8 cellular contexts compared by ENCODE assay signal in genomic region chrX:24464498-24464835, GRCh38. TPM values are rescaled to one million over a fixed set of nuclear protein-coding genes. Genes with fewer than 3 reads are reported as not detected.
DNase-seq lines count a peak whose midpoint lies in the region; ATAC-seq and TF ChIP-seq lines count a peak whose summit lies in the region.

No MANE protein-coding gene starts in this region.

- CTCF ChIA-PET in Caco-2 (lab: Charles Lee) (interaction anchor here (0.6 kb wide), 1 partner anchor 34 kb away, joined by 5 read pairs; no protein-coding TSS in a partner anchor), Panc1 (lab: Charles Lee) (no interaction called here)

- H3K27me3 ChIP-seq in Caco-2 (replicated peaks; ENCODE audit: control insufficient read depth, insufficient read depth, low read length) (no peaks in the 10 kb centered on the region), Panc1 (ENCODE audit: control insufficient read depth, insufficient read depth, low read length) (no peaks in the 10 kb centered on the region), esophagus (ENCODE audit: control insufficient read depth in 1 of 2, insufficient read depth in 2 of 2, low read length in 2 of 2) (no peaks in the 10 kb centered on the region), parathyroid adenoma (ENCODE audit: control insufficient read depth, insufficient read depth, low read length) (no peaks in the 10 kb centered on the region)

- H3K4me1 ChIP-seq in Caco-2 (no peaks in the 10 kb centered on the region), Panc1 (ENCODE audit: control insufficient read depth, insufficient read depth, low read length) (no peaks in the 10 kb centered on the region), esophagus (ENCODE audit: control insufficient read depth in 2 of 2, insufficient read depth in 2 of 2, low read length in 1 of 2) (peaks cover 0 to 4% of the 10 kb centered on the region in 2 donors), parathyroid adenoma (no peaks in the 10 kb centered on the region)

- no peak for DNase-seq in Caco-2
- no peak for DNase-seq in Panc1 (ENCODE audit: low read depth, low spot score)
- no peak for DNase-seq in GOT3 (lab: John Stamatoyannopoulos, UW)

- in situ Hi-C loops in Panc1 (cut with HindIII; ENCODE audit: low pct_unique_long_range_greater_than_20kb, low sequenced_read_pairs) = no loop called here

- peaks cover 5% of the 10 kb centered on the region for H3K27me3 Mint-ChIP-seq in Caco-2 (ENCODE audit: insufficient read depth, unreplicated experiment)

- no peak for ATAC-seq in Panc1
- ATAC-seq in GM21529 (IDR thresholded peaks at IDR 0.05; ENCODE audit: unreplicated experiment) = no peak
- no peak for ATAC-seq in GM21367 (IDR thresholded peaks at IDR 0.05; ENCODE audit: unreplicated experiment)
- ATAC-seq in GM19035 (IDR thresholded peaks at IDR 0.05; ENCODE audit: unreplicated experiment) = no peak

- no peak overlapping the region for H3K9ac ChIP-seq in parathyroid adenoma

- no peak for TF ChIP-seq CTCF in Caco-2 (IDR thresholded peaks at IDR 0.05; ENCODE audit: insufficient read depth in 1 of 2, low read depth in 1 of 2, low read length in 1 of 2, severe bottlenecking in 1 of 2, unreplicated experiment in 1 of 2)
- TF ChIP-seq CTCF in Panc1 (IDR thresholded peaks at IDR 0.05) = no peak
- no peak for TF ChIP-seq CTCF in parathyroid adenoma (IDR thresholded peaks at IDR 0.05)

- no peaks in the 10 kb centered on the region for H3K9me3 Mint-ChIP-seq in Caco-2 (ENCODE audit: unreplicated experiment)

- 3 to 25% methylated on average over 5 of the region's 5 CpGs for WGBS in esophagus, 2 donors

- H3K79me2 ChIP-seq in parathyroid adenoma = no peaks in the 10 kb centered on the region

- H3K9me3 ChIP-seq in Caco-2 = no peaks in the 10 kb centered on the region
- no peaks in the 10 kb centered on the region for H3K9me3 ChIP-seq in Panc1 (ENCODE audit: control insufficient read depth, insufficient read depth, low read depth, low read length)
- no peaks in the 10 kb centered on the region for H3K9me3 ChIP-seq in esophagus (ENCODE audit: control insufficient read depth in 2 of 2, insufficient read depth in 1 of 2, low read depth in 1 of 2, low read length in 1 of 2)
- H3K9me3 ChIP-seq in parathyroid adenoma (ENCODE audit: control insufficient read depth, low read length) = no peaks in the 10 kb centered on the region

- H3K27ac ChIP-seq in Panc1 (ENCODE audit: low read length) (peak overlapping the region; percentile 51; the same call in 1 of the 2 replicates), esophagus (ENCODE audit: low read depth in 2 of 2, low read length in 1 of 2) (peak overlapping the region; percentile 69 to 77), parathyroid adenoma (peak overlapping the region; percentile 68)

- H3K27ac Mint-ChIP-seq in Caco-2 (ENCODE audit: unreplicated experiment) = no peak overlapping the region

- peak overlapping the region; percentile 74 for H3K4me2 ChIP-seq in parathyroid adenoma (ENCODE audit: low read length)

- peak overlapping the region; percentile 78 for H3K4me3 ChIP-seq in Caco-2 (ENCODE audit: low read depth, low read length)
- H3K4me3 ChIP-seq in Panc1 (ENCODE audit: low read depth in 2 of 2, low read length in 2 of 2) = peak overlapping the region; percentile 51 to 59
- peak overlapping the region; percentile 58 to 79 for H3K4me3 ChIP-seq in esophagus (ENCODE audit: low read depth in 1 of 2, low read length in 2 of 2)
- H3K4me3 ChIP-seq in parathyroid adenoma (ENCODE audit: low read depth, low read length) = peak overlapping the region; percentile 77

- peak overlapping the region; percentile 72 for H3K4me3 Mint-ChIP-seq in Caco-2 (ENCODE audit: unreplicated experiment)

- H3K4me1 Mint-ChIP-seq in Caco-2 (ENCODE audit: low read depth, unreplicated experiment) = no peaks in the 10 kb centered on the region

- intact Hi-C loops in Caco-2 (cut with micrococcal nuclease; ENCODE audit: unreplicated experiment) = loop anchor here (2.0 kb wide), 1 partner anchor 34 kb away; no protein-coding TSS in a partner anchor
- intact Hi-C loops in Panc1 (cut with micrococcal nuclease; ENCODE audit: unreplicated experiment) = no loop called here

- BruUV-seq in Caco-2 (replicated peaks; lab: Mats Ljungman, UMichigan) = no TSS peak
- no TSS peak for BruUV-seq in Panc1 (replicated peaks; lab: Mats Ljungman, UMichigan)

- POLR2A ChIA-PET in Caco-2 (lab: Charles Lee) (interaction anchor here (0.6 kb wide), 1 partner anchor 13 kb away, joined by 3 read pairs; no protein-coding TSS in a partner anchor), Panc1 (lab: Charles Lee) (no interaction called here)

- no peaks in the 10 kb centered on the region for H3K36me3 ChIP-seq in Caco-2 (ENCODE audit: control insufficient read depth, insufficient read depth, low read length)
- no peaks in the 10 kb centered on the region for H3K36me3 ChIP-seq in Panc1 (ENCODE audit: control insufficient read depth, insufficient read depth, low read length)
- no peaks in the 10 kb centered on the region for H3K36me3 ChIP-seq in esophagus (ENCODE audit: control insufficient read depth in 2 of 2, insufficient read depth in 2 of 2, low read length in 1 of 2)
- no peaks in the 10 kb centered on the region for H3K36me3 ChIP-seq in parathyroid adenoma (ENCODE audit: control insufficient read depth, insufficient read depth, low read length)

- no peaks in the 10 kb centered on the region for H3K36me3 Mint-ChIP-seq in Caco-2 (ENCODE audit: insufficient read depth, unreplicated experiment)

- peak overlapping the region; percentile 90 for H2AFZ ChIP-seq in parathyroid adenoma

RNA-seq across cellular contexts. Expression of gene PDK3, which starts 0.6 kb away (rescaled TPM):
- total RNA-seq in Caco-2 (2022) (4.0 and 4.9 TPM in 2 replicates), Panc1 (2021; ENCODE audit: unreplicated experiment) (5.5 TPM)
- 4.6 TPM for polyA plus RNA-seq in Panc1 (2012; ENCODE audit: insufficient read length)
- 1 to 10 TPM; 1.9 to 2.6 TPM for polyA plus RNA-seq in esophagus
